1 cellular context compared by ENCODE assay signal in genomic region chr4:184815046-184815877, GRCh38.
A peak's percentile ranks its signal among the peaks of the same experiment; 100 is the strongest.
TF ChIP-seq lines count a peak whose summit lies in the region.

No MANE protein-coding gene starts in this region.

TF ChIP-seq in HepG2, 621 proteins besides CTCF, POLR2A, EP300 and RAD21 (continued from another document):
- TF ChIP-seq BCL3 (CRISPR knock-in tag; IDR thresholded peaks at IDR 0.05) (0 out of 2 replicates have a peak, but pooled peaks have one; percentile 44), FOXP4 (CRISPR knock-in tag; IDR thresholded peaks at IDR 0.05) (peak; percentile 21; the same call in 1 of the 2 replicates), ZNF746 (CRISPR knock-in tag; IDR thresholded peaks at IDR 0.05) (peak; percentile 84), PHF21A (CRISPR knock-in tag; IDR thresholded peaks at IDR 0.05) (no peak)
